ENCODE assay signal across 10 cellular contexts in the genomic region with DNA sequence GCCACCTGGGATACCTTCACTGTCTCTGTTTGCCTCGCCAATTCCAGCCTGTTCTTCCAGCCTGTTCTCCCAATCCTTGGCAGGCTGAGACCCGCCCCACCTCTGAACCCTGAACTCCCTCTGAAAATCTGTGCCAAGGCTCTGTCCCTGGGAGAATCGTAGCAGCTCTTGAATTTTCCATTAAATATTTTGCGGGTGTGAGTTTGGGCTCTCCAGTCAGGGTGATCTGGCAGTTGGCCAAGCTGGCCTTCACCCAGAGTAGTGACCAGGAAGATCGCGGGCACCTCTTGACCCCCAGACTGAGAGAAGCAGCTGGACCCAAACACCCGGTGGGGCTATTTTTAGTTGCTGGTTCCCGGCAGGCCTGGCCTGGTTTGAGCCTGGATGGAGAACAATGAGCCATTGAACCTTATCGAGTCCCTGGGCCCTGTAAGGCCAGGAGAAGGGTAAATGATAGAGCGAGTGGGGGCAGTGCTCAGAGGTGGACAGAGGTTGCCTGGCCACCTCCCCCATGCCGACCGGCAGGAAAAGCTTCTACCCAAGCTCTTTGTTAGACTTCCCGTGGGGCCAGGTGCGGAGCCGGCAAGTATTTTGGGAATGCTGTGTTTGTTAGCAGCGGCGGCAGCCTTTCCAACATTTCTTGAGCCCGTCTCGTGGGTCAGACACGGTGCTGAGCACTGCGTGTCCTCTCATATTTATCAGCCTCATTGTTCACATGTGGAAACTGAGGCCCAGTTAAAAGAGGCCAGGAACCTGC.
A peak's percentile ranks its signal among the peaks of the same experiment; 100 is the strongest.
DNase-seq lines count a peak whose midpoint lies in the region; ATAC-seq and TF ChIP-seq lines count a peak whose summit lies in the region.
"Had no signal": no experiment of that assay in that cellular context is flagged by ENCODE, and none has a peak within 500 bp of the region (broad histone marks: within the 10 kb centered on the region; RNA-seq: fewer than 3 reads in every experiment).

No MANE protein-coding gene starts in this region.

- H3F3A ChIP-seq in GM23338 (replicated peaks; ENCODE audit: low read depth) = no peaks in the 10 kb centered on the region

- peak overlapping the region; percentile 85 for H3K27ac ChIP-seq in GM23338 (ENCODE audit: low read depth)
- H3K27ac ChIP-seq in iPS-18a (ENCODE audit: low read length) = peak overlapping the region; percentile 26
- H3K27ac ChIP-seq in CD8-positive, alpha-beta memory T cell (ENCODE audit: low read depth, low read length) = no peak overlapping the region

- POLR2A ChIA-PET in CD8-positive, alpha-beta memory T cell (lab: Charles Lee) = no interaction called here

- peak overlapping the region; percentile 26 for H3K9ac ChIP-seq in iPS-18a (ENCODE audit: low read length)

- H3K4me3 ChIP-seq in GM23338 (no peak overlapping the region), iPS-18a (ENCODE audit: low read length) (no peak overlapping the region)
- no peak overlapping the region for H3K4me3 ChIP-seq in CD8-positive, alpha-beta memory T cell (ENCODE audit: low read length)

- DNase-seq in GM23338 (ENCODE audit: low spot score) = peak; percentile 81
- peak in 8 of 10 donors; percentile 37 to 91 (median 50) for DNase-seq in posterior cingulate gyrus
- no peak for DNase-seq in GM19238 (ENCODE audit: insufficient read length, low spot score)
- no peak for DNase-seq in NCI-H345 treated with DMSO at 0.1 percent for 48 hours (lab: John Stamatoyannopoulos, UW; ENCODE audit: unreplicated experiment)
- no peak for DNase-seq in stimulated activated naive B cell treated with anti-CD40 and anti-IgM and Interleukin-4, amounts not matched to agents 10 μg/mL and 1 μg/mL and 100 μg/mL, for 72 hours
- no peak for DNase-seq in CD8-positive, alpha-beta memory T cell
- DNase-seq: activated naive CD4-positive, alpha-beta T cell treated with anti-CD3 and anti-CD28 coated beads, Interleukin-2, amount 50 U/mL, for 16 hours; NCI-H2029 treated with DMSO at 0.1 percent for 48 hours had no signal

- peaks cover 20% of the 10 kb centered on the region for H3K4me1 ChIP-seq in GM23338 (ENCODE audit: insufficient read depth)
- peaks cover 14% of the 10 kb centered on the region for H3K4me1 ChIP-seq in iPS-18a (ENCODE audit: control insufficient read depth, low read depth, low read length)
- H3K4me1 ChIP-seq in CD8-positive, alpha-beta memory T cell (ENCODE audit: insufficient read depth, low read length) = no peaks in the 10 kb centered on the region

- no peaks in the 10 kb centered on the region for H3K9me2 ChIP-seq in GM23338 (ENCODE audit: insufficient read depth)

- H3K9me3 ChIP-seq in iPS-18a (ENCODE audit: control insufficient read depth, low read depth, low read length) = no peaks in the 10 kb centered on the region
- no peaks in the 10 kb centered on the region for H3K9me3 ChIP-seq in CD8-positive, alpha-beta memory T cell (ENCODE audit: low read length)

- H3K4me2 ChIP-seq in GM23338 = peak overlapping the region; percentile 65

- H3K27ac Mint-ChIP-seq in GM23338 = peak overlapping the region; percentile 85
- H3K27ac Mint-ChIP-seq in brain = peak overlapping the region in 4 of 5 experiments; percentile 66 to 88 (median 68)
- no peak overlapping the region for H3K27ac Mint-ChIP-seq in stimulated activated naive B cell treated with anti-CD40 and anti-IgM and Interleukin-4, amounts not matched to agents 10 μg/mL and 1 μg/mL and 100 μg/mL, for 72 hours
- H3K27ac Mint-ChIP-seq in CD8-positive, alpha-beta memory T cell = peak overlapping the region in 1 of 8 donors; percentile 61

- TF ChIP-seq CTCF in GM23338 (conservative IDR thresholded peaks at IDR 0.05; ENCODE audit: low read depth in 2 of 2) (no peak), brain (conservative IDR thresholded peaks at IDR 0.05) (no peak)

- no peaks in the 10 kb centered on the region for H3K27me3 ChIP-seq in GM23338 (ENCODE audit: insufficient read depth)
- no peaks in the 10 kb centered on the region for H3K27me3 ChIP-seq in iPS-18a (ENCODE audit: control insufficient read depth, insufficient read depth, low read length)
- H3K27me3 ChIP-seq in CD8-positive, alpha-beta memory T cell (ENCODE audit: insufficient read depth, low read length, poor library complexity, severe bottlenecking) = no peaks in the 10 kb centered on the region

- intact Hi-C loops in posterior cingulate gyrus (cut with DNase I) = no loop called here

- CTCF ChIA-PET in CD8-positive, alpha-beta memory T cell (lab: Charles Lee) = interaction anchor here (1.1 kb wide), 1 partner anchor 27 kb away, joined by 3 read pairs; no protein-coding TSS in a partner anchor

- ATAC-seq in GM23338 = peak; percentile 85
- no peak for ATAC-seq in stimulated activated naive B cell treated with anti-CD40 and anti-IgM and Interleukin-4, amounts not matched to agents 10 μg/mL and 1 μg/mL and 100 μg/mL, for 72 hours (replicated peaks)

- H3K79me2 ChIP-seq in GM23338 (replicated peaks; ENCODE audit: insufficient read depth) = no peaks in the 10 kb centered on the region

- no peaks in the 10 kb centered on the region for H3K9me3 Mint-ChIP-seq in GM23338
- H3K9me3 Mint-ChIP-seq in brain = peaks cover 0 to 8% (median 0%) of the 10 kb centered on the region in 5 experiments
- no peaks in the 10 kb centered on the region for H3K9me3 Mint-ChIP-seq in stimulated activated naive B cell treated with anti-CD40 and anti-IgM and Interleukin-4, amounts not matched to agents 10 μg/mL and 1 μg/mL and 100 μg/mL, for 72 hours
- no peaks in the 10 kb centered on the region for H3K9me3 Mint-ChIP-seq in CD8-positive, alpha-beta memory T cell

- H3K36me3 ChIP-seq in GM23338 (ENCODE audit: insufficient read depth) (no peaks in the 10 kb centered on the region), iPS-18a (ENCODE audit: control insufficient read depth, low read depth, low read length) (no peaks in the 10 kb centered on the region)
- H3K36me3 ChIP-seq in CD8-positive, alpha-beta memory T cell (ENCODE audit: insufficient read depth, low read length) = no peaks in the 10 kb centered on the region

- H3K4me3 Mint-ChIP-seq in GM23338 = peak overlapping the region; percentile 4; the same call in 1 of the 3 replicates
- peak overlapping the region in 1 of 5 experiments; percentile 52 for H3K4me3 Mint-ChIP-seq in brain
- no peak overlapping the region for H3K4me3 Mint-ChIP-seq in stimulated activated naive B cell treated with anti-CD40 and anti-IgM and Interleukin-4, amounts not matched to agents 10 μg/mL and 1 μg/mL and 100 μg/mL, for 72 hours
- H3K4me3 Mint-ChIP-seq in CD8-positive, alpha-beta memory T cell = no peak overlapping the region

- H3K4me1 Mint-ChIP-seq in GM23338 (peaks cover 24% of the 10 kb centered on the region), brain (peaks cover 33% of the 10 kb centered on the region)
- peaks cover 10 to 19% of the 10 kb centered on the region in 2 donors for H3K4me1 Mint-ChIP-seq in stimulated activated naive B cell treated with anti-CD40 and anti-IgM and Interleukin-4, amounts not matched to agents 10 μg/mL and 1 μg/mL and 100 μg/mL, for 72 hours
- H3K4me1 Mint-ChIP-seq in CD8-positive, alpha-beta memory T cell = no peaks in the 10 kb centered on the region

- H3K27me3 Mint-ChIP-seq in GM23338 (ENCODE audit: insufficient read depth, low read depth, poor library complexity) (peaks cover 8% of the 10 kb centered on the region), brain (no peaks in the 10 kb centered on the region)
- H3K27me3 Mint-ChIP-seq in stimulated activated naive B cell treated with anti-CD40 and anti-IgM and Interleukin-4, amounts not matched to agents 10 μg/mL and 1 μg/mL and 100 μg/mL, for 72 hours = no peaks in the 10 kb centered on the region
- no peaks in the 10 kb centered on the region for H3K27me3 Mint-ChIP-seq in CD8-positive, alpha-beta memory T cell

- H3K36me3 Mint-ChIP-seq in GM23338 (ENCODE audit: low read depth) (no peaks in the 10 kb centered on the region), brain (no peaks in the 10 kb centered on the region)
- no peaks in the 10 kb centered on the region for H3K36me3 Mint-ChIP-seq in stimulated activated naive B cell treated with anti-CD40 and anti-IgM and Interleukin-4, amounts not matched to agents 10 μg/mL and 1 μg/mL and 100 μg/mL, for 72 hours
- no peaks in the 10 kb centered on the region for H3K36me3 Mint-ChIP-seq in CD8-positive, alpha-beta memory T cell

- H2AFZ ChIP-seq in GM23338 = peak overlapping the region; percentile 90

- no peaks in the 10 kb centered on the region for H4K20me1 ChIP-seq in GM23338 (replicated peaks; ENCODE audit: insufficient read depth)

TF ChIP-seq in GM23338, 12 proteins besides CTCF, POLR2A, EP300 and RAD21:
- TF ChIP-seq, protein P1, sequence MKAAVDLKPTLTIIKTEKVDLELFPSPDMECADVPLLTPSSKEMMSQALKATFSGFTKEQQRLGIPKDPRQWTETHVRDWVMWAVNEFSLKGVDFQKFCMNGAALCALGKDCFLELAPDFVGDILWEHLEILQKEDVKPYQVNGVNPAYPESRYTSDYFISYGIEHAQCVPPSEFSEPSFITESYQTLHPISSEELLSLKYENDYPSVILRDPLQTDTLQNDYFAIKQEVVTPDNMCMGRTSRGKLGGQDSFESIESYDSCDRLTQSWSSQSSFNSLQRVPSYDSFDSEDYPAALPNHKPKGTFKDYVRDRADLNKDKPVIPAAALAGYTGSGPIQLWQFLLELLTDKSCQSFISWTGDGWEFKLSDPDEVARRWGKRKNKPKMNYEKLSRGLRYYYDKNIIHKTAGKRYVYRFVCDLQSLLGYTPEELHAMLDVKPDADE (IDR thresholded peaks at IDR 0.05) = 0 out of 2 replicates have a peak, but pooled peaks have one; percentile 29
- no peak for TF ChIP-seq JUNB (IDR thresholded peaks at IDR 0.05; ENCODE audit: unreplicated experiment)
- TF ChIP-seq POLR2AphosphoS5 (IDR thresholded peaks at IDR 0.05; ENCODE audit: low read depth) = no peak
TF ChIP-seq in GM23338: peak in this region for 1.

Comparison
In these comparisons a context has a peak if more than half of its experiments do, and no peak if none do; other contexts are left out.
1. DNase-seq: peak in GM23338 (single experiment) and posterior cingulate gyrus (8 of 10); none in GM19238 (single experiment), NCI-H345 treated with DMSO at 0.1 percent for 48 hours (single experiment), stimulated activated naive B cell treated with anti-CD40 and anti-IgM and Interleukin-4, amounts not matched to agents 10 μg/mL and 1 μg/mL and 100 μg/mL, for 72 hours (single experiment) and CD8-positive, alpha-beta memory T cell (0 of 5).